Comparison of ENCODE assay signal across 26 cellular contexts in genomic region chr7:130719550-130719949, GRCh38. TPM values are rescaled to one million over a fixed set of nuclear protein-coding genes. Genes with fewer than 3 reads are reported as not detected.
DNase-seq lines count a peak whose midpoint lies in the region; ATAC-seq and TF ChIP-seq lines count a peak whose summit lies in the region.
"Had no signal": no experiment of that assay in that cellular context is flagged by ENCODE, and none has a peak within 500 bp of the region (broad histone marks: within the 10 kb centered on the region; RNA-seq: fewer than 3 reads in every experiment).

No MANE protein-coding gene starts in this region.

- TF ChIP-seq EP300 in ovary (IDR thresholded peaks at IDR 0.05): no peak

- WGBS in ovary, 3 donors: 53 to 63% (median 59%) methylated on average over 3 of the region's 3 CpGs

- DNase-seq in A172 (ENCODE audit: low spot score) (peak; percentile 28), M059J (ENCODE audit: low read depth) (peak; percentile 14), astrocyte of the hippocampus (ENCODE audit: low read depth, low spot score) (peak; percentile 29), omental fat pad (ENCODE audit: low spot score) (no peak), ovary (no peak), SKM-1 (lab: John Stamatoyannopoulos, UW; ENCODE audit: unreplicated experiment) (no peak)
- DNase-seq: Caco-2; CD4-positive, alpha-beta T cell; DMS153; GF-D8; HFFc6; Kasumi-1; MM.1S; NCI-H1092 treated with DMSO at 0.1 percent for 48 hours; NCI-H2081; NCI-H774; RPMI8226; SHP77 treated with DMSO at 0.1 percent for 48 hours; SK-N-SH had no signal

- peaks cover 2% of the 10 kb centered on the region for H3K4me1 ChIP-seq in ovary (ENCODE audit: insufficient read depth)
- H3K4me1 ChIP-seq: Caco-2 had no signal

- H3K27me3 ChIP-seq in ovary: no peaks in the 10 kb centered on the region

- ATAC-seq in omental fat pad (ENCODE audit: low FRiP score) (peak; percentile 76), GM21515 (IDR thresholded peaks at IDR 0.05; ENCODE audit: unreplicated experiment) (no peak)
- ATAC-seq: GM12878 had no signal

- no peak overlapping the region for H3K27ac ChIP-seq in ovary

- no peaks in the 10 kb centered on the region for H3K9me3 ChIP-seq in ovary
- H3K9me3 ChIP-seq: Caco-2, SK-N-SH had no signal

- no peak for TF ChIP-seq POLR2A in ovary (IDR thresholded peaks at IDR 0.05)

- intact Hi-C loops in ovary (cut with DNase I): no loop called here

- TF ChIP-seq CTCF in omental fat pad (IDR thresholded peaks at IDR 0.05): no peak
- no peak for TF ChIP-seq CTCF in ovary (IDR thresholded peaks at IDR 0.05)

- H3K36me3 ChIP-seq in ovary: no peaks in the 10 kb centered on the region

- H3K4me3 ChIP-seq in ovary: no peak overlapping the region
- H3K4me3 ChIP-seq: GM12878 had no signal

RNA-seq across cellular contexts. Expression of gene KLF14, which starts 14.5 kb away (rescaled TPM):
- total RNA-seq in A172 (2014; rRNA removed; shearing (Covaris generic)): 0.02 and 0.60 TPM in 2 replicates
- not detected in 2 replicates for total RNA-seq in M059J (2014; rRNA removed; shearing (Covaris generic))
- total RNA-seq in omental fat pad (1 to 10 TPM in 2 of 4 donors, under 1 TPM in 1, not detected in 1; 0.72 to 1.4 (median 1.0) TPM), ovary (under 1 TPM in 5 of 7 donors, not detected in 2; 0.10 to 0.84 (median 0.30) TPM)
- polyA plus RNA-seq in ovary: under 1 TPM in 1 of 2 donors, not detected in 1; 0.10 TPM
- total RNA-seq: Caco-2; CD4-positive, alpha-beta T cell; HFFc6; HT-29; NCI-H460 had no signal
- polyA plus RNA-seq: BJ, GM12878 had no signal

RNA-seq across cellular contexts. Expression of gene TSGA13, which starts 33.2 kb away (rescaled TPM):
- total RNA-seq in A172 (2014; rRNA removed; shearing (Covaris generic)): not detected in 2 replicates
- not detected in 2 replicates for total RNA-seq in M059J (2014; rRNA removed; shearing (Covaris generic))
- total RNA-seq in omental fat pad: not detected
- not detected for total RNA-seq in ovary
- not detected for polyA plus RNA-seq in ovary
- total RNA-seq: Caco-2; CD4-positive, alpha-beta T cell; GM12878; H4; HFFc6; HT-29; NCI-H460 had no signal
- polyA plus RNA-seq: BJ, GM12878, IgD-negative memory B cell, SK-N-SH had no signal

RNA-seq across cellular contexts. Expression of gene COPG2, which starts 51.0 kb away (rescaled TPM):
- 14.1 and 19.0 TPM in 2 replicates for total RNA-seq in A172 (2014; rRNA removed; shearing (Covaris generic))
- 38.7 and 50.1 TPM in 2 replicates for total RNA-seq in M059J (2014; rRNA removed; shearing (Covaris generic))
- total RNA-seq in omental fat pad: 10 to 100 TPM; 12.6 to 29.8 (median 16.8) TPM
- 10 to 100 TPM; 23.8 to 64.1 (median 42.3) TPM for total RNA-seq in ovary
- polyA plus RNA-seq in ovary: 10 to 100 TPM; 25.3 to 51.4 TPM

Comparison
In these comparisons a context has a peak if more than half of its experiments do, and no peak if none do; other contexts are left out.
1. DNase-seq: peak in A172 (single experiment), M059J (single experiment) and astrocyte of the hippocampus (single experiment); none in omental fat pad (single experiment), ovary (0 of 5) and SKM-1 (single experiment).